Comparison of ENCODE assay signal across 8 cellular contexts in genomic region chr6:43059168-43060033, GRCh38. TPM values are rescaled to one million over a fixed set of nuclear protein-coding genes. Genes with fewer than 3 reads are reported as not detected.
DNase-seq lines count a peak whose midpoint lies in the region; ATAC-seq and TF ChIP-seq lines count a peak whose summit lies in the region.

Gene KLC4, plus strand, starts transcription at chr6:43059631. Its CDS starts 1,705 bp downstream, at chr6:43061336.
Gene MRPL2, minus strand, starts transcription at chr6:43059434. Its CDS starts 53 bp downstream, at chr6:43059381.

- intact Hi-C loops in activated CD4-positive, alpha-beta T cell treated with anti-CD3 and anti-CD28 coated beads, Interleukin-2, amount 10 ng/mL, durations not matched to agents 24 days and 14 days (cut with micrococcal nuclease): loop anchor here (1.0 to 10.0 kb wide), 8 partner anchors 45 to 495 kb away; partner anchors contain the start of genes CNPY3, KLHDC3, PPP2R5D and SRF
- intact Hi-C loops in left colon (cut with DNase I, micrococcal nuclease): loop anchor here in 1 of 2 donors (10.0 kb wide), 1 partner anchor 75 kb away; no protein-coding TSS in a partner anchor

- TF ChIP-seq CTCF in BE2C (IDR thresholded peaks at IDR 0.05; ENCODE audit: low read depth, low read length): no peak

- H3K4me1 Mint-ChIP-seq in activated CD4-positive, alpha-beta T cell treated with anti-CD3 and anti-CD28 coated beads, Interleukin-2, amount 10 ng/mL, durations not matched to agents 24 days and 14 days: peaks cover 35% of the 10 kb centered on the region

- H3K27me3 Mint-ChIP-seq in activated CD4-positive, alpha-beta T cell treated with anti-CD3 and anti-CD28 coated beads, Interleukin-2, amount 10 ng/mL, durations not matched to agents 24 days and 14 days: no peaks in the 10 kb centered on the region

- peak within 1 kb of the TSS; percentile 99 for H3K4me3 Mint-ChIP-seq in activated CD4-positive, alpha-beta T cell treated with anti-CD3 and anti-CD28 coated beads, Interleukin-2, amount 10 ng/mL, durations not matched to agents 24 days and 14 days

- H3K36me3 ChIP-seq in BE2C: peaks cover 8% of the 10 kb centered on the region

- DNase-seq in BE2C: peak; percentile 97
- peak; percentile 99 for DNase-seq in GM19240 (ENCODE audit: insufficient read length, low spot score)
- DNase-seq in NCI-H526 (lab: John Stamatoyannopoulos, UW): peak; percentile 97 to 99
- peak; percentile 99 for DNase-seq in activated CD4-positive, alpha-beta T cell treated with anti-CD3 and anti-CD28 coated beads, Interleukin-2, amount 10 ng/mL, durations not matched to agents 24 days and 14 days
- DNase-seq in cortex of kidney (lab: John Stamatoyannopoulos, UW): peak; percentile 15
- peak; percentile 98 to 99 for DNase-seq in left colon
- DNase-seq in stimulated activated CD4-positive, alpha-beta T cell treated with anti-CD3 and anti-CD28 coated beads, Interleukin-1b, Interleukin-23, amount 100 ng/mL, for 48 hours: peak; percentile 98

- H3K4me1 ChIP-seq in BE2C: peaks cover 4% of the 10 kb centered on the region; the same call in 1 of the 2 replicates

- peak within 1 kb of the TSS; percentile 98 for H3K27ac Mint-ChIP-seq in activated CD4-positive, alpha-beta T cell treated with anti-CD3 and anti-CD28 coated beads, Interleukin-2, amount 10 ng/mL, durations not matched to agents 24 days and 14 days

- no peaks in the 10 kb centered on the region for H3K27me3 ChIP-seq in BE2C

- no peaks in the 10 kb centered on the region for H3K9me3 ChIP-seq in BE2C

- ATAC-seq in HG03460 (IDR thresholded peaks at IDR 0.05; ENCODE audit: unreplicated experiment): peak; percentile 85
- ATAC-seq in left colon: peak; percentile 81

- H3K9me3 Mint-ChIP-seq in activated CD4-positive, alpha-beta T cell treated with anti-CD3 and anti-CD28 coated beads, Interleukin-2, amount 10 ng/mL, durations not matched to agents 24 days and 14 days: no peaks in the 10 kb centered on the region

- peak within 1 kb of the TSS; percentile 94 for H3K4me3 ChIP-seq in BE2C (ENCODE audit: low read depth, low read length)

- peaks cover 24% of the 10 kb centered on the region for H3K36me3 Mint-ChIP-seq in activated CD4-positive, alpha-beta T cell treated with anti-CD3 and anti-CD28 coated beads, Interleukin-2, amount 10 ng/mL, durations not matched to agents 24 days and 14 days (ENCODE audit: low read depth)

RNA-seq across cellular contexts. Expression of gene KLC4, which starts in this region (rescaled TPM):
- polyA plus RNA-seq in BE2C (2012; ENCODE audit: insufficient read depth, insufficient read length, low read depth): 42.9 TPM
- total RNA-seq in activated CD4-positive, alpha-beta T cell treated with anti-CD3 and anti-CD28 coated beads, Interleukin-2, amount 10 ng/mL, durations not matched to agents 24 days and 14 days: 9.5 and 10.7 TPM in 2 replicates
- total RNA-seq in left colon: 100 to 1,000 TPM; 109 to 122 TPM

RNA-seq across cellular contexts. Expression of gene MRPL2, which starts in this region (rescaled TPM):
- 294 TPM for polyA plus RNA-seq in BE2C (2012; ENCODE audit: insufficient read depth, insufficient read length, low read depth)
- total RNA-seq in activated CD4-positive, alpha-beta T cell treated with anti-CD3 and anti-CD28 coated beads, Interleukin-2, amount 10 ng/mL, durations not matched to agents 24 days and 14 days: 83.8 and 103 TPM in 2 replicates
- 10 to 100 TPM; 62.5 to 75.0 TPM for total RNA-seq in left colon

Comparison
In these comparisons a context has a peak if more than half of its experiments do, and no peak if none do; other contexts are left out.
1. Peak in every context shown above with its lines: DNase-seq, ATAC-seq and H3K4me3 ChIP-seq.
2. DNase-seq: peak in every context shown above with its lines; median percentile 99 in GM19240; 99 in activated CD4-positive, alpha-beta T cell treated with anti-CD3 and anti-CD28 coated beads, Interleukin-2, amount 10 ng/mL, durations not matched to agents 24 days and 14 days; 98 in left colon; 98 in NCI-H526; 98 in stimulated activated CD4-positive, alpha-beta T cell treated with anti-CD3 and anti-CD28 coated beads, Interleukin-1b, Interleukin-23, amount 100 ng/mL, for 48 hours; 97 in BE2C; 15 in cortex of kidney.